Comparison of ENCODE assay signal across 7 cellular contexts in genomic region chrX:103488332-103488731, GRCh38. TPM values are rescaled to one million over a fixed set of nuclear protein-coding genes. Genes with fewer than 3 reads are reported as not detected.
DNase-seq lines count a peak whose midpoint lies in the region; ATAC-seq and TF ChIP-seq lines count a peak whose summit lies in the region.

No MANE protein-coding gene starts in this region.

- no peaks in the 10 kb centered on the region for H3K36me3 Mint-ChIP-seq in activated T-cell treated with anti-CD3 and anti-CD28 coated beads, Interleukin-2, amount 50 U/mL, for 72 hours (ENCODE audit: insufficient read depth in 2 of 2)
- no peaks in the 10 kb centered on the region for H3K36me3 Mint-ChIP-seq in effector memory CD8-positive, alpha-beta T cell (ENCODE audit: insufficient read depth)

- no peaks in the 10 kb centered on the region for H3K9me3 Mint-ChIP-seq in activated T-cell treated with anti-CD3 and anti-CD28 coated beads, Interleukin-2, amount 50 U/mL, for 72 hours
- H3K9me3 Mint-ChIP-seq in effector memory CD8-positive, alpha-beta T cell: no peaks in the 10 kb centered on the region

- peaks cover 11% of the 10 kb centered on the region for H3K27me3 Mint-ChIP-seq in activated T-cell treated with anti-CD3 and anti-CD28 coated beads, Interleukin-2, amount 50 U/mL, for 72 hours (ENCODE audit: low read depth)
- H3K27me3 Mint-ChIP-seq in effector memory CD8-positive, alpha-beta T cell: no peaks in the 10 kb centered on the region

- no peaks in the 10 kb centered on the region for H3K4me1 Mint-ChIP-seq in activated T-cell treated with anti-CD3 and anti-CD28 coated beads, Interleukin-2, amount 50 U/mL, for 72 hours (ENCODE audit: low read depth)
- no peaks in the 10 kb centered on the region for H3K4me1 Mint-ChIP-seq in effector memory CD8-positive, alpha-beta T cell (ENCODE audit: low read depth in 2 of 2)

- no peak for ATAC-seq in HG03432 (IDR thresholded peaks at IDR 0.05; ENCODE audit: unreplicated experiment)
- ATAC-seq in activated T-cell treated with anti-CD3 and anti-CD28 coated beads, Interleukin-2, amount 50 U/mL, for 72 hours (replicated peaks in 1 of 2): no peak
- no peak for ATAC-seq in effector memory CD8-positive, alpha-beta T cell (replicated peaks)

- H3K4me3 ChIP-seq in LNCaP clone FGC (ENCODE audit: low read depth, low read length) (no peak overlapping the region), cardiac fibroblast (replicated peaks in 1 of 2; ENCODE audit: low read depth in 2 of 2, low read length in 2 of 2) (no peak overlapping the region)

- TF ChIP-seq CTCF in LNCaP clone FGC (IDR thresholded peaks at IDR 0.05; ENCODE audit: control insufficient read depth, extremely low read depth, insufficient read depth) (peak; percentile 34; the same call in 1 of the 2 replicates), cardiac fibroblast (IDR thresholded peaks at IDR 0.05; ENCODE audit: low read depth, low read length) (peak; percentile 33)

- DNase-seq in ELR (ENCODE audit: low read depth) (peak; percentile 48), LNCaP clone FGC (ENCODE audit: low read depth) (no peak), cardiac fibroblast (ENCODE audit: low read depth in 2 of 2) (peak; percentile 41 to 47), myocyte (ENCODE audit: low read depth) (peak; percentile 41)
- no peak for DNase-seq in activated T-cell treated with anti-CD3 and anti-CD28 coated beads, Interleukin-2, amount 50 U/mL, for 72 hours
- no peak for DNase-seq in effector memory CD8-positive, alpha-beta T cell

- no peak overlapping the region for H3K4me3 Mint-ChIP-seq in activated T-cell treated with anti-CD3 and anti-CD28 coated beads, Interleukin-2, amount 50 U/mL, for 72 hours
- no peak overlapping the region for H3K4me3 Mint-ChIP-seq in effector memory CD8-positive, alpha-beta T cell

- no peak overlapping the region for H3K27ac Mint-ChIP-seq in activated T-cell treated with anti-CD3 and anti-CD28 coated beads, Interleukin-2, amount 50 U/mL, for 72 hours
- no peak overlapping the region for H3K27ac Mint-ChIP-seq in effector memory CD8-positive, alpha-beta T cell

RNA-seq across cellular contexts. Expression of gene RAB40A, which starts 31.0 kb away (rescaled TPM):
- 0.26 and 0.32 TPM in 2 replicates for total RNA-seq in myocyte
- 0.86 TPM for polyA plus RNA-seq in myocyte (2012)
- under 1 TPM; 0.21 to 0.36 TPM for total RNA-seq in activated T-cell treated with anti-CD3 and anti-CD28 coated beads, Interleukin-2, amount 50 U/mL, for 72 hours

Comparison
In these comparisons a context has a peak if more than half of its experiments do, and no peak if none do; other contexts are left out.
1. DNase-seq: peak in ELR (single experiment), cardiac fibroblast (2 of 2) and myocyte (single experiment); none in LNCaP clone FGC (single experiment), activated T-cell treated with anti-CD3 and anti-CD28 coated beads, Interleukin-2, amount 50 U/mL, for 72 hours (0 of 2) and effector memory CD8-positive, alpha-beta T cell (0 of 3).